In genomic region chr16:64290461-64290860, GRCh38 we compare ENCODE assay signal across 21 cellular contexts.
"Had no signal": no experiment of that assay in that cellular context is flagged by ENCODE, and none has a peak within 500 bp of the region (broad histone marks: within the 10 kb centered on the region; RNA-seq: fewer than 3 reads in every experiment).

No MANE protein-coding gene starts in this region.

- H3K9me3 ChIP-seq: colonic mucosa, esophagus squamous epithelium, pancreas, right lobe of liver, thyroid gland, vagina had no signal

- DNase-seq: colonic mucosa; effector CD8-positive, alpha-beta T cell; erythroblast; esophagus squamous epithelium; kidney; natural killer cell; occipital lobe; pancreas; right lobe of liver; small intestine; stimulated activated CD4-positive, alpha-beta T cell treated with anti-CD3 and anti-CD28 coated beads, Interleukin-12 subunit alpha, Interleukin-12 subunit beta, amount 100 ng/mL, for 4 hours; stimulated activated CD4-positive, alpha-beta T cell treated with anti-CD3 and anti-CD28 coated beads, Interleukin-1b, Interleukin-23, amount 100 ng/mL, for 48 hours; stimulated activated CD4-positive, alpha-beta T cell treated with anti-CD3 and anti-CD28 coated beads, Interleukin-4, amount 100 ng/mL, for 1 hour; stimulated activated naive CD4-positive, alpha-beta T cell treated with Interleukin-2 at 50 U/mL for 16 hours; stomach; thyroid gland; trophoblast cell had no signal

- H3K4me3 ChIP-seq: colonic mucosa, esophagus squamous epithelium, lung, pancreas, right lobe of liver, stomach, thyroid gland, vagina had no signal

- H3K4me1 ChIP-seq: colonic mucosa, esophagus squamous epithelium, pancreas, right lobe of liver, stomach, thyroid gland, vagina had no signal

- H3K27me3 ChIP-seq: colonic mucosa, esophagus squamous epithelium, pancreas, right lobe of liver, stomach, thyroid gland, vagina had no signal

- H3K36me3 ChIP-seq: colonic mucosa, esophagus squamous epithelium, pancreas, right lobe of liver, stomach, thyroid gland, vagina had no signal

- ATAC-seq: left lobe of liver; natural killer cell; pancreas; right lobe of liver; stimulated activated effector memory CD8-positive, alpha-beta T cell treated with anti-CD3 and anti-CD28 coated beads, Interleukin-12 subunit alpha, Interleukin-12 subunit beta, amount 100 ng/mL, for 72 hours had no signal

- H3K27ac ChIP-seq: colonic mucosa, esophagus squamous epithelium, pancreas, right lobe of liver, stomach, thyroid gland, vagina had no signal
